In genomic region chr19:6777434-6777833, GRCh38 we compare ENCODE assay signal across 22 cellular contexts. TPM values are rescaled to one million over a fixed set of nuclear protein-coding genes. Genes with fewer than 3 reads are reported as not detected.
DNase-seq lines count a peak whose midpoint lies in the region; ATAC-seq and TF ChIP-seq lines count a peak whose summit lies in the region.
"Had no signal": no experiment of that assay in that cellular context is flagged by ENCODE, and none has a peak within 500 bp of the region (broad histone marks: within the 10 kb centered on the region; RNA-seq: fewer than 3 reads in every experiment).

No MANE protein-coding gene starts in this region.

- in situ Hi-C loops in gastrocnemius medialis (cut with MboI; ENCODE audit: low sequenced_read_pairs in 4 of 4) = no loop called here

- no peaks in the 10 kb centered on the region for H3K9me2 ChIP-seq in OCI-LY7 (ENCODE audit: insufficient read depth, low read length)

- H3K9me3 ChIP-seq in OCI-LY7 (ENCODE audit: low read length) (no peaks in the 10 kb centered on the region), gastrocnemius medialis (no peaks in the 10 kb centered on the region)
- H3K9me3 ChIP-seq: adrenal gland, breast epithelium, heart right ventricle, left ventricle myocardium inferior, upper lobe of right lung had no signal

- no peak for DNase-seq in stimulated activated naive CD8-positive, alpha-beta T cell treated with anti-CD3 and anti-CD28 coated beads, Interleukin-15, Interleukin-2, amounts not matched to agents 100 U/mL and 50 U/mL, for 24 hours
- no peak for DNase-seq in OCI-LY7 (ENCODE audit: low spot score)
- no peak for DNase-seq in central memory CD8-positive, alpha-beta T cell (ENCODE audit: low spot score in 2 of 2)
- DNase-seq in stimulated activated naive B cell treated with anti-CD40 and anti-IgM and Interleukin-4, amounts not matched to agents 10 μg/mL and 1 μg/mL and 100 μg/mL, for 72 hours = no peak
- no peak for DNase-seq in coronary artery (ENCODE audit: low spot score)
- no peak for DNase-seq in gastrocnemius medialis
- no peak for DNase-seq in type B pancreatic cell (ENCODE audit: extremely low spot score, unreplicated experiment)
- DNase-seq: adrenal gland; dermis blood vessel endothelial cell; EL; HCEC 1CT; heart right ventricle; left ventricle myocardium inferior; NCI-H1105 treated with DMSO at 0.1 percent for 48 hours; nucleus accumbens; retina; stimulated activated CD4-positive, alpha-beta T cell treated with anti-CD3 and anti-CD28 coated beads, Interleukin-4, amount 100 ng/mL, for 24 hours; upper lobe of right lung had no signal

- BruUV-seq in OCI-LY7 (replicated peaks; lab: Mats Ljungman, UMichigan) = no TSS peak

- H3K27me3 Mint-ChIP-seq in stimulated activated naive CD8-positive, alpha-beta T cell treated with anti-CD3 and anti-CD28 coated beads, Interleukin-15, Interleukin-2, amounts not matched to agents 100 ng/mL and 50 ng/mL, for 24 hours = no peaks in the 10 kb centered on the region
- H3K27me3 Mint-ChIP-seq in central memory CD8-positive, alpha-beta T cell = no peaks in the 10 kb centered on the region
- no peaks in the 10 kb centered on the region for H3K27me3 Mint-ChIP-seq in stimulated activated naive B cell treated with anti-CD40 and anti-IgM and Interleukin-4, amounts not matched to agents 10 μg/mL and 1 μg/mL and 100 μg/mL, for 72 hours
- H3K27me3 Mint-ChIP-seq in type B pancreatic cell = peaks cover 3% of the 10 kb centered on the region

- no peak for TF ChIP-seq CTCF in OCI-LY7 (conservative IDR thresholded peaks at IDR 0.05; ENCODE audit: low read length)
- no peak for TF ChIP-seq CTCF in coronary artery (IDR thresholded peaks at IDR 0.05)
- TF ChIP-seq CTCF in gastrocnemius medialis (IDR thresholded peaks at IDR 0.05 in 4 of 5, conservative IDR thresholded peaks at IDR 0.05 in 1 of 5) = no peak
- TF ChIP-seq CTCF in type B pancreatic cell (conservative IDR thresholded peaks at IDR 0.05) = no peak

- no peak overlapping the region for H2AFZ ChIP-seq in OCI-LY7 (ENCODE audit: low read length)

- TF ChIP-seq POLR2A in gastrocnemius medialis (IDR thresholded peaks at IDR 0.05) = no peak

- POLR2A ChIA-PET in OCI-LY7 (lab: Charles Lee) = no interaction called here

- H3K4me1 Mint-ChIP-seq in stimulated activated naive CD8-positive, alpha-beta T cell treated with anti-CD3 and anti-CD28 coated beads, Interleukin-15, Interleukin-2, amounts not matched to agents 100 ng/mL and 50 ng/mL, for 24 hours (ENCODE audit: low read depth) = peaks cover 64% of the 10 kb centered on the region
- H3K4me1 Mint-ChIP-seq in central memory CD8-positive, alpha-beta T cell = peaks cover 60% of the 10 kb centered on the region
- peaks cover 37 to 71% of the 10 kb centered on the region in 2 donors for H3K4me1 Mint-ChIP-seq in stimulated activated naive B cell treated with anti-CD40 and anti-IgM and Interleukin-4, amounts not matched to agents 10 μg/mL and 1 μg/mL and 100 μg/mL, for 72 hours
- no peaks in the 10 kb centered on the region for H3K4me1 Mint-ChIP-seq in type B pancreatic cell (ENCODE audit: unreplicated experiment)

- no peak for ATAC-seq in stimulated activated naive CD8-positive, alpha-beta T cell treated with anti-CD3 and anti-CD28 coated beads, Interleukin-15, Interleukin-2, amounts not matched to agents 100 U/mL and 50 U/mL, for 24 hours
- no peak for ATAC-seq in central memory CD8-positive, alpha-beta T cell (replicated peaks; ENCODE audit: extremely low read depth, poor library complexity, severe bottlenecking)
- no peak for ATAC-seq in stimulated activated naive B cell treated with anti-CD40 and anti-IgM and Interleukin-4, amounts not matched to agents 10 μg/mL and 1 μg/mL and 100 μg/mL, for 72 hours (replicated peaks)
- ATAC-seq in gastrocnemius medialis = no peak
- ATAC-seq: heart right ventricle, upper lobe of right lung had no signal

- peaks cover 0 to 2% (median 0%) of the 10 kb centered on the region in 3 donors for H3K27me3 ChIP-seq in gastrocnemius medialis
- H3K27me3 ChIP-seq: adrenal gland, breast epithelium, upper lobe of right lung had no signal

- H3K4me2 ChIP-seq in OCI-LY7 (ENCODE audit: low read length) = peak overlapping the region; percentile 1; the same call in 1 of the 2 replicates

- intact Hi-C loops in OCI-LY7 (cut with micrococcal nuclease; ENCODE audit: unreplicated experiment) = no loop called here
- intact Hi-C loops in gastrocnemius medialis (cut with DNase I; ENCODE audit: low total_unique reads) = no loop called here

- CTCF ChIA-PET in OCI-LY7 (lab: Charles Lee; ENCODE audit: unreplicated experiment) = no interaction called here

- H3K27ac ChIP-seq in OCI-LY7 (ENCODE audit: low read depth, low read length, poor library complexity, severe bottlenecking) (no peak overlapping the region), coronary artery (no peak overlapping the region), gastrocnemius medialis (no peak overlapping the region)
- H3K27ac ChIP-seq: adrenal gland, breast epithelium, heart right ventricle, left ventricle myocardium inferior, upper lobe of right lung had no signal

- no peak overlapping the region for H3K4me3 ChIP-seq in OCI-LY7 (ENCODE audit: low read depth, low read length, poor library complexity, severe bottlenecking)
- no peak overlapping the region for H3K4me3 ChIP-seq in coronary artery
- H3K4me3 ChIP-seq in gastrocnemius medialis = no peak overlapping the region
- H3K4me3 ChIP-seq: adrenal gland, breast epithelium, heart right ventricle, left ventricle myocardium inferior, upper lobe of right lung had no signal

- H4K20me1 ChIP-seq in OCI-LY7 (ENCODE audit: insufficient read depth, low read length) = 0 out of 2 replicates have a peak, but pooled peaks cover 7% of the 10 kb centered on the region

- H3K4me1 ChIP-seq in OCI-LY7 (ENCODE audit: insufficient read depth, low read length, poor library complexity, severe bottlenecking) (peaks cover 47% of the 10 kb centered on the region), gastrocnemius medialis (no peaks in the 10 kb centered on the region)
- H3K4me1 ChIP-seq: adrenal gland, breast epithelium had no signal

- peak overlapping the region; percentile 41 for H3K27ac Mint-ChIP-seq in stimulated activated naive CD8-positive, alpha-beta T cell treated with anti-CD3 and anti-CD28 coated beads, Interleukin-15, Interleukin-2, amounts not matched to agents 100 ng/mL and 50 ng/mL, for 24 hours
- peak overlapping the region; percentile 57 for H3K27ac Mint-ChIP-seq in central memory CD8-positive, alpha-beta T cell (ENCODE audit: low read depth)
- H3K27ac Mint-ChIP-seq in stimulated activated naive B cell treated with anti-CD40 and anti-IgM and Interleukin-4, amounts not matched to agents 10 μg/mL and 1 μg/mL and 100 μg/mL, for 72 hours = peak overlapping the region; percentile 93
- no peak overlapping the region for H3K27ac Mint-ChIP-seq in type B pancreatic cell

- H3K9me3 Mint-ChIP-seq in stimulated activated naive CD8-positive, alpha-beta T cell treated with anti-CD3 and anti-CD28 coated beads, Interleukin-15, Interleukin-2, amounts not matched to agents 100 ng/mL and 50 ng/mL, for 24 hours = peaks cover 6% of the 10 kb centered on the region
- no peaks in the 10 kb centered on the region for H3K9me3 Mint-ChIP-seq in central memory CD8-positive, alpha-beta T cell
- peaks cover 8 to 13% of the 10 kb centered on the region in 2 donors for H3K9me3 Mint-ChIP-seq in stimulated activated naive B cell treated with anti-CD40 and anti-IgM and Interleukin-4, amounts not matched to agents 10 μg/mL and 1 μg/mL and 100 μg/mL, for 72 hours
- H3K9me3 Mint-ChIP-seq in type B pancreatic cell = no peaks in the 10 kb centered on the region

- no peak overlapping the region for H3K4me3 Mint-ChIP-seq in stimulated activated naive CD8-positive, alpha-beta T cell treated with anti-CD3 and anti-CD28 coated beads, Interleukin-15, Interleukin-2, amounts not matched to agents 100 ng/mL and 50 ng/mL, for 24 hours
- H3K4me3 Mint-ChIP-seq in central memory CD8-positive, alpha-beta T cell = peak overlapping the region; percentile 18
- no peak overlapping the region for H3K4me3 Mint-ChIP-seq in stimulated activated naive B cell treated with anti-CD40 and anti-IgM and Interleukin-4, amounts not matched to agents 10 μg/mL and 1 μg/mL and 100 μg/mL, for 72 hours
- no peak overlapping the region for H3K4me3 Mint-ChIP-seq in type B pancreatic cell

- H3K36me3 Mint-ChIP-seq in stimulated activated naive CD8-positive, alpha-beta T cell treated with anti-CD3 and anti-CD28 coated beads, Interleukin-15, Interleukin-2, amounts not matched to agents 100 ng/mL and 50 ng/mL, for 24 hours (ENCODE audit: low read depth) = peaks cover 42% of the 10 kb centered on the region
- peaks cover 27% of the 10 kb centered on the region for H3K36me3 Mint-ChIP-seq in central memory CD8-positive, alpha-beta T cell (ENCODE audit: insufficient read depth)
- H3K36me3 Mint-ChIP-seq in stimulated activated naive B cell treated with anti-CD40 and anti-IgM and Interleukin-4, amounts not matched to agents 10 μg/mL and 1 μg/mL and 100 μg/mL, for 72 hours = peaks cover 36 to 46% of the 10 kb centered on the region in 2 donors
- no peaks in the 10 kb centered on the region for H3K36me3 Mint-ChIP-seq in type B pancreatic cell

- H3K79me2 ChIP-seq in OCI-LY7 (ENCODE audit: insufficient read depth, low read depth, low read length) = peaks cover 93% of the 10 kb centered on the region

- H3K36me3 ChIP-seq in OCI-LY7 (ENCODE audit: insufficient read depth, low read length) (peaks cover 72% of the 10 kb centered on the region), gastrocnemius medialis (no peaks in the 10 kb centered on the region)
- H3K36me3 ChIP-seq: adrenal gland, breast epithelium, left ventricle myocardium inferior, upper lobe of right lung had no signal

RNA-seq across cellular contexts. Expression of gene VAV1, which starts 4.9 kb away (rescaled TPM):
- 76.1 and 90.7 TPM in 2 replicates for total RNA-seq in OCI-LY7 (2014; rRNA removed; shearing (Covaris generic))
- 92.7 and 107 TPM in 2 replicates for total RNA-seq in OCI-LY7 (2022)
- total RNA-seq in gastrocnemius medialis = 1 to 10 TPM in 2 of 4 donors, under 1 TPM in 2; 0.63 to 1.8 (median 0.96) TPM
- not detected in 2 replicates for total RNA-seq in type B pancreatic cell (ENCODE audit: low replicate concordance)
- total RNA-seq: dermis blood vessel endothelial cell, HT1080 had no signal

RNA-seq across cellular contexts. Expression of gene SH2D3A, which starts 10.2 kb away (rescaled TPM):
- total RNA-seq in OCI-LY7 (2014; rRNA removed; shearing (Covaris generic)) = 7.8 and 8.5 TPM in 2 replicates
- total RNA-seq in OCI-LY7 (2022) (9.8 and 13.3 TPM in 2 replicates), gastrocnemius medialis (not detected), type B pancreatic cell (ENCODE audit: low replicate concordance) (17.4 and 47.5 TPM in 2 replicates)
- total RNA-seq: RPMI7951 had no signal

RNA-seq across cellular contexts. Expression of gene TRIP10, which starts 38.0 kb away (rescaled TPM):
- total RNA-seq in OCI-LY7 (2014; rRNA removed; shearing (Covaris generic)) = 16.1 and 22.2 TPM in 2 replicates
- total RNA-seq in OCI-LY7 (2022) (19.9 TPM in 2 replicates), gastrocnemius medialis (100 to 1,000 TPM; 130 to 237 (median 178) TPM), type B pancreatic cell (ENCODE audit: low replicate concordance) (35.1 and 42.3 TPM in 2 replicates)

RNA-seq across cellular contexts. Expression of gene GPR108, which starts 40.1 kb away (rescaled TPM):
- total RNA-seq in OCI-LY7 (2014; rRNA removed; shearing (Covaris generic)) = 77.5 and 88.3 TPM in 2 replicates
- total RNA-seq in OCI-LY7 (2022) (63.2 and 73.2 TPM in 2 replicates), gastrocnemius medialis (10 to 100 TPM; 22.6 to 40.3 (median 32.3) TPM), type B pancreatic cell (ENCODE audit: low replicate concordance) (55.4 and 56.1 TPM in 2 replicates)

RNA-seq across cellular contexts. Expression of gene C3, which starts 57.0 kb away (rescaled TPM):
- total RNA-seq in OCI-LY7 (2014; rRNA removed; shearing (Covaris generic)) = 0.13 and 0.57 TPM in 2 replicates
- total RNA-seq in OCI-LY7 (2022) (0.74 TPM in 1 of 2 replicates, not detected in the other), gastrocnemius medialis (100 to 1,000 TPM in 1 of 4 donors, 10 to 100 TPM in 3; 25.9 to 121 (median 70.6) TPM), type B pancreatic cell (ENCODE audit: low replicate concordance) (8.2 and 14.2 TPM in 2 replicates)

Comparison
In these comparisons a context has a peak if more than half of its experiments do, and no peak if none do; other contexts are left out.
1. RNA of gene VAV1, which starts 4.9 kb away (total RNA-seq): 76.1 to 107 TPM in OCI-LY7; 0.63 to 1.8 TPM in gastrocnemius medialis and not detected in type B pancreatic cell; every median in the first group is over 10 times any median in the second.
2. RNA of gene SH2D3A, which starts 10.2 kb away (total RNA-seq): 17.4 to 47.5 TPM in type B pancreatic cell and 7.8 to 13.3 TPM in OCI-LY7; not detected in gastrocnemius medialis; every median in the first group is over 4 times any median in the second.